In the genomic region with DNA sequence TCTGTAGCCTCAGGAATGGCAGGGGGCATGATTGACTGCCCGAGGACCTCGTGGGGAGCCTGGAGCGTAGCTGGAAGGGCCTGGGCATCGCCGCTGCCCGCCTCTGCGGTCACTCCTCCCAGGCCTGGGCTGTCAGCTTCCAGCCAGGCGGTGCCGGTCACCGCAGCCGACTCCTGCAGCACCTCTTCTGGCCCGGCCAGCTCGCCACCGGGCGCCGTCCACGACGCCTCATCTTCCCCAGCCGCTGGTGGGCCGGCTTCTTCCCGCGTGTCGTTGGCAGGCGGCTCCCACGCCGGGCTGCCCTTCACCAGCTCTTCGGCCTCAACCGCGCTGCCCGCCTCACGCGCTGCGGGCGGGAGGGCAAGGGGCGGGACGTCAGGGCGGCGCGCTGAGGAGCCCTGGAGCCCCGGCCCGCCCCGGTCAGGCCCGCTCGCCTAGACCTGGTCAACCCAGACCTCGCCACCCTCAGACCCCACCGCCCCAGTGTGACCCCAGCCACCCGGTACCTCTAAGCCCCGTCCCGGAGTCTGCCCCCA, we compare ENCODE assay signal across 8 cellular contexts. TPM values are rescaled to one million over a fixed set of nuclear protein-coding genes. Genes with fewer than 3 reads are reported as not detected.
DNase-seq lines count a peak whose midpoint lies in the region; TF ChIP-seq lines count a peak whose summit lies in the region.

No MANE protein-coding gene starts in this region.

- no peak overlapping the region for H3K9ac ChIP-seq in liver (ENCODE audit: low read depth in 1 of 2, low read length in 2 of 2)

- POLR2A ChIA-PET in MCF 10A (lab: Yijun Ruan, JAX): interaction anchor here (0.6 kb wide), 1 partner anchor 52 kb away, joined by 3 read pairs; no protein-coding TSS in a partner anchor

- no TSS peak for BruUV-seq in MCF 10A (replicated peaks; lab: Mats Ljungman, UMichigan)

- DNase-seq in activated naive CD4-positive, alpha-beta T cell treated with anti-CD3 and anti-CD28 coated beads for 36 hours: no peak
- DNase-seq in activated naive CD4-positive, alpha-beta T cell treated with anti-CD3 and anti-CD28 coated beads, Interleukin-2, amount 50 U/mL, for 16 hours: no peak
- DNase-seq in MCF 10A (ENCODE audit: unreplicated experiment) (no peak), tibial nerve (ENCODE audit: low spot score in 2 of 2) (no peak), midbrain (lab: John Stamatoyannopoulos, UW) (no peak), DMS114 treated with DMSO at 0.1 percent for 48 hours (lab: John Stamatoyannopoulos, UW; ENCODE audit: unreplicated experiment) (no peak), GM13977 (ENCODE audit: low spot score) (no peak)

- peak overlapping the region in 2 of 3 donors; percentile 45 to 74 for H3K4me3 ChIP-seq in liver (ENCODE audit: low read depth in 1 of 3, low read length in 3 of 3)
- peak overlapping the region; percentile 60 to 81 (median 62) for H3K4me3 ChIP-seq in tibial nerve

- H3K27ac ChIP-seq in liver (ENCODE audit: low read depth in 1 of 2, low read length in 2 of 2) (no peak overlapping the region), tibial nerve (no peak overlapping the region)

- no peaks in the 10 kb centered on the region for H3K36me3 Mint-ChIP-seq in activated naive CD4-positive, alpha-beta T cell treated with anti-CD3 and anti-CD28 coated beads for 36 hours (ENCODE audit: low read depth)
- H3K36me3 Mint-ChIP-seq in MCF 10A (ENCODE audit: insufficient read depth, unreplicated experiment): no peaks in the 10 kb centered on the region

- H3K4me1 ChIP-seq in liver (ENCODE audit: control insufficient read depth in 4 of 4, insufficient read depth in 4 of 4, low read length in 3 of 4) (peaks cover 0 to 19% (median 14%) of the 10 kb centered on the region in 4 donors), tibial nerve (peaks cover 0 to 17% (median 10%) of the 10 kb centered on the region in 4 donors)

- peak overlapping the region; percentile 61 for H3K4me3 Mint-ChIP-seq in activated naive CD4-positive, alpha-beta T cell treated with anti-CD3 and anti-CD28 coated beads for 36 hours
- peak overlapping the region; percentile 62 for H3K4me3 Mint-ChIP-seq in MCF 10A (ENCODE audit: unreplicated experiment)

- intact Hi-C loops in activated naive CD4-positive, alpha-beta T cell treated with anti-CD3 and anti-CD28 coated beads for 36 hours (cut with micrococcal nuclease): loop anchor here (5.0 kb wide), 1 partner anchor 55 kb away; no protein-coding TSS in a partner anchor
- intact Hi-C loops in MCF 10A (cut with micrococcal nuclease): no loop called here

- peaks cover 21% of the 10 kb centered on the region for H3K27me3 Mint-ChIP-seq in activated naive CD4-positive, alpha-beta T cell treated with anti-CD3 and anti-CD28 coated beads for 36 hours (ENCODE audit: low read depth)
- peaks cover 5% of the 10 kb centered on the region for H3K27me3 Mint-ChIP-seq in MCF 10A (ENCODE audit: insufficient read depth, unreplicated experiment)

- TF ChIP-seq CTCF in MCF 10A (IDR thresholded peaks at IDR 0.05; ENCODE audit: unreplicated experiment) (no peak), liver (IDR thresholded peaks at IDR 0.05; ENCODE audit: low read depth, low read length, missing input control) (no peak), tibial nerve (IDR thresholded peaks at IDR 0.05) (no peak), GM13977 (IDR thresholded peaks at IDR 0.05; ENCODE audit: extremely low read depth, insufficient read depth, missing control alignments) (no peak)

- no peak for TF ChIP-seq EP300 in tibial nerve (IDR thresholded peaks at IDR 0.05)

- no peaks in the 10 kb centered on the region for H3K4me1 Mint-ChIP-seq in activated naive CD4-positive, alpha-beta T cell treated with anti-CD3 and anti-CD28 coated beads for 36 hours (ENCODE audit: low read depth)
- no peaks in the 10 kb centered on the region for H3K4me1 Mint-ChIP-seq in MCF 10A (ENCODE audit: insufficient read depth, unreplicated experiment)

- H3K9me3 Mint-ChIP-seq in activated naive CD4-positive, alpha-beta T cell treated with anti-CD3 and anti-CD28 coated beads for 36 hours: no peaks in the 10 kb centered on the region
- H3K9me3 Mint-ChIP-seq in MCF 10A (ENCODE audit: unreplicated experiment): no peaks in the 10 kb centered on the region

- H3K27ac Mint-ChIP-seq in activated naive CD4-positive, alpha-beta T cell treated with anti-CD3 and anti-CD28 coated beads for 36 hours: no peak overlapping the region
- H3K27ac Mint-ChIP-seq in MCF 10A (ENCODE audit: low read depth, unreplicated experiment): no peak overlapping the region

- H3K27me3 ChIP-seq in liver (ENCODE audit: control insufficient read depth in 4 of 4, insufficient read depth in 4 of 4, low read length in 3 of 4) (peaks cover 0 to 3% (median 0%) of the 10 kb centered on the region in 4 donors), tibial nerve (peaks cover 0 to 27% of the 10 kb centered on the region in 2 donors)

- TF ChIP-seq RAD21 in liver (IDR thresholded peaks at IDR 0.05): no peak

- in situ Hi-C loops in GM13977 (cut with MboI; ENCODE audit: low pct_unique_long_range_greater_than_20kb, low sequenced_read_pairs, unreplicated experiment): no loop called here

- H3K36me3 ChIP-seq in liver (ENCODE audit: control insufficient read depth in 4 of 4, insufficient read depth in 3 of 4, low read depth in 1 of 4, low read length in 3 of 4) (no peaks in the 10 kb centered on the region), tibial nerve (no peaks in the 10 kb centered on the region)

- no peaks in the 10 kb centered on the region for H3K9me3 ChIP-seq in liver (ENCODE audit: control insufficient read depth in 4 of 4, low read length in 3 of 4)
- H3K9me3 ChIP-seq in tibial nerve: no peaks in the 10 kb centered on the region

- TF ChIP-seq POLR2A in tibial nerve (IDR thresholded peaks at IDR 0.05): no peak

- WGBS in liver: 7% methylated on average over 49 of the region's 49 CpGs
- WGBS in tibial nerve, 2 donors: 7 to 9% methylated on average over 23 to 39 of the region's 49 CpGs

- CTCF ChIA-PET in activated naive CD4-positive, alpha-beta T cell treated with anti-CD3 and anti-CD28 coated beads for 36 hours (lab: Charles Lee): no interaction called here
- CTCF ChIA-PET in MCF 10A (lab: Yijun Ruan, JAX): interaction anchor here (1.5 kb wide), 1 partner anchor 56 kb away, joined by 8 read pairs; no protein-coding TSS in a partner anchor

TF ChIP-seq in liver, 16 proteins besides CTCF, POLR2A, EP300 and RAD21 (continues in another document):
- TF ChIP-seq RXRA (IDR thresholded peaks at IDR 0.05) (no peak), HNF4G (IDR thresholded peaks at IDR 0.05) (no peak), JUND (IDR thresholded peaks at IDR 0.05) (no peak), SP1 (IDR thresholded peaks at IDR 0.05) (no peak), FOXA1 (IDR thresholded peaks at IDR 0.05) (no peak), NR2F2 (IDR thresholded peaks at IDR 0.05) (no peak), FOXA2 (IDR thresholded peaks at IDR 0.05) (no peak), ZBTB33 (IDR thresholded peaks at IDR 0.05) (no peak)
- TF ChIP-seq, protein P1, sequence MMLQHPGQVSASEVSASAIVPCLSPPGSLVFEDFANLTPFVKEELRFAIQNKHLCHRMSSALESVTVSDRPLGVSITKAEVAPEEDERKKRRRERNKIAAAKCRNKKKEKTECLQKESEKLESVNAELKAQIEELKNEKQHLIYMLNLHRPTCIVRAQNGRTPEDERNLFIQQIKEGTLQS (IDR thresholded peaks at IDR 0.05): no peak
- TF ChIP-seq, protein P2, sequence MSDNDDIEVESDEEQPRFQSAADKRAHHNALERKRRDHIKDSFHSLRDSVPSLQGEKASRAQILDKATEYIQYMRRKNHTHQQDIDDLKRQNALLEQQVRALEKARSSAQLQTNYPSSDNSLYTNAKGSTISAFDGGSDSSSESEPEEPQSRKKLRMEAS (IDR thresholded peaks at IDR 0.05): no peak

RNA-seq across cellular contexts. Expression of gene CSPG5, which starts 1.0 kb away (rescaled TPM):
- total RNA-seq in activated naive CD4-positive, alpha-beta T cell treated with anti-CD3 and anti-CD28 coated beads for 36 hours: under 1 TPM; 0.17 to 0.19 TPM
- total RNA-seq in MCF 10A (2022) (0.44 and 0.71 TPM in 2 replicates), liver (under 1 TPM; 0.25 to 0.33 TPM), tibial nerve (1 to 10 TPM in 1 of 4 donors, under 1 TPM in 2, not detected in 1; under 0.01 to 4.8 (median 0.22) TPM)
- polyA plus RNA-seq in liver: under 1 TPM in 1 of 2 donors, not detected in 1; 0.42 TPM
